ENCODE assay signal across 1 cellular context in the genomic region with DNA sequence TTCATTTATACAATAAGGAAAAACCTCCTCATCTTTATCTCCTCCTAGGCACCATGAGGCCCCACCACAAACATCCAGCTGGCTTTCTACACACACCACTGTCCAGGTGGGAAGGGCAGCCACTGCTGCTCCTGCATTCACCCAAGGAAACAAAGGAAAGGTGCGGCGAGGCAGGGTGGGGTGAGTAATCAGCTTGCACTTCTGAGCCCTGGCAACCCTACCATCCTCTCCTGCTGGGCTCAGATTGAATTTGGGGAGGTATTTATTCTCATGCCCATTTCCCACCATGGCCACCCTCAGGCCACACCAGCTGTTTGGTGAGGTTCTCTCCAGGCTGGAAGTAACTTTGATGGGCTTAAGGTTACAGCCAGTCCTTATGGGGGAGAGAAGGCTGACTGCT.
TF ChIP-seq lines count a peak whose summit lies in the region.

No MANE protein-coding gene starts in this region.

TF ChIP-seq in K562, 482 proteins besides CTCF, POLR2A, EP300 and RAD21 (continued from another document):
- TF ChIP-seq PPARD (CRISPR knock-in tag; IDR thresholded peaks at IDR 0.05) (no peak), RBM15 (IDR thresholded peaks at IDR 0.05; ENCODE audit: insufficient read depth, low read length) (no peak), ZSCAN29 (IDR thresholded peaks at IDR 0.05) (no peak), PURB (CRISPR knock-in tag; IDR thresholded peaks at IDR 0.05; ENCODE audit: low read depth) (no peak), HNRNPUL1 (IDR thresholded peaks at IDR 0.05; ENCODE audit: low read length) (no peak), TEAD2 (tag; IDR thresholded peaks at IDR 0.05) (no peak), SIX5 (IDR thresholded peaks at IDR 0.05; ENCODE audit: borderline replicate concordance in 1 of 2, insufficient read depth in 1 of 2, low read depth in 1 of 2, low read length in 2 of 2) (no peak), HNRNPK (IDR thresholded peaks at IDR 0.05; ENCODE audit: low read depth, low read length, poor library complexity, severe bottlenecking) (no peak), ZNF347 (CRISPR knock-in tag; IDR thresholded peaks at IDR 0.05; ENCODE audit: low read depth) (no peak), HIVEP1 (CRISPR knock-in tag; IDR thresholded peaks at IDR 0.05) (no peak)
- TF ChIP-seq, protein P1, sequence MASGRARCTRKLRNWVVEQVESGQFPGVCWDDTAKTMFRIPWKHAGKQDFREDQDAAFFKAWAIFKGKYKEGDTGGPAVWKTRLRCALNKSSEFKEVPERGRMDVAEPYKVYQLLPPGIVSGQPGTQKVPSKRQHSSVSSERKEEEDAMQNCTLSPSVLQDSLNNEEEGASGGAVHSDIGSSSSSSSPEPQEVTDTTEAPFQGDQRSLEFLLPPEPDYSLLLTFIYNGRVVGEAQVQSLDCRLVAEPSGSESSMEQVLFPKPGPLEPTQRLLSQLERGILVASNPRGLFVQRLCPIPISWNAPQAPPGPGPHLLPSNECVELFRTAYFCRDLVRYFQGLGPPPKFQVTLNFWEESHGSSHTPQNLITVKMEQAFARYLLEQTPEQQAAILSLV (tag; IDR thresholded peaks at IDR 0.05) = no peak
- TF ChIP-seq, protein P2, sequence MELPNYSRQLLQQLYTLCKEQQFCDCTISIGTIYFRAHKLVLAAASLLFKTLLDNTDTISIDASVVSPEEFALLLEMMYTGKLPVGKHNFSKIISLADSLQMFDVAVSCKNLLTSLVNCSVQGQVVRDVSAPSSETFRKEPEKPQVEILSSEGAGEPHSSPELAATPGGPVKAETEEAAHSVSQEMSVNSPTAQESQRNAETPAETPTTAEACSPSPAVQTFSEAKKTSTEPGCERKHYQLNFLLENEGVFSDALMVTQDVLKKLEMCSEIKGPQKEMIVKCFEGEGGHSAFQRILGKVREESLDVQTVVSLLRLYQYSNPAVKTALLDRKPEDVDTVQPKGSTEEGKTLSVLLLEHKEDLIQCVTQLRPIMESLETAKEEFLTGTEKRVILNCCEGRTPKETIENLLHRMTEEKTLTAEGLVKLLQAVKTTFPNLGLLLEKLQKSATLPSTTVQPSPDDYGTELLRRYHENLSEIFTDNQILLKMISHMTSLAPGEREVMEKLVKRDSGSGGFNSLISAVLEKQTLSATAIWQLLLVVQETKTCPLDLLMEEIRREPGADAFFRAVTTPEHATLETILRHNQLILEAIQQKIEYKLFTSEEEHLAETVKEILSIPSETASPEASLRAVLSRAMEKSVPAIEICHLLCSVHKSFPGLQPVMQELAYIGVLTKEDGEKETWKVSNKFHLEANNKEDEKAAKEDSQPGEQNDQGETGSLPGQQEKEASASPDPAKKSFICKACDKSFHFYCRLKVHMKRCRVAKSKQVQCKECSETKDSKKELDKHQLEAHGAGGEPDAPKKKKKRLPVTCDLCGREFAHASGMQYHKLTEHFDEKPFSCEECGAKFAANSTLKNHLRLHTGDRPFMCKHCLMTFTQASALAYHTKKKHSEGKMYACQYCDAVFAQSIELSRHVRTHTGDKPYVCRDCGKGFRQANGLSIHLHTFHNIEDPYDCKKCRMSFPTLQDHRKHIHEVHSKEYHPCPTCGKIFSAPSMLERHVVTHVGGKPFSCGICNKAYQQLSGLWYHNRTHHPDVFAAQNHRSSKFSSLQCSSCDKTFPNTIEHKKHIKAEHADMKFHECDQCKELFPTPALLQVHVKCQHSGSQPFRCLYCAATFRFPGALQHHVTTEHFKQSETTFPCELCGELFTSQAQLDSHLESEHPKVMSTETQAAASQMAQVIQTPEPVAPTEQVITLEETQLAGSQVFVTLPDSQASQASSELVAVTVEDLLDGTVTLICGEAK (IDR thresholded peaks at IDR 0.05) = no peak
- TF ChIP-seq, protein P2 (CRISPR knock-in tag; IDR thresholded peaks at IDR 0.05) = no peak
- TF ChIP-seq, protein P3, sequence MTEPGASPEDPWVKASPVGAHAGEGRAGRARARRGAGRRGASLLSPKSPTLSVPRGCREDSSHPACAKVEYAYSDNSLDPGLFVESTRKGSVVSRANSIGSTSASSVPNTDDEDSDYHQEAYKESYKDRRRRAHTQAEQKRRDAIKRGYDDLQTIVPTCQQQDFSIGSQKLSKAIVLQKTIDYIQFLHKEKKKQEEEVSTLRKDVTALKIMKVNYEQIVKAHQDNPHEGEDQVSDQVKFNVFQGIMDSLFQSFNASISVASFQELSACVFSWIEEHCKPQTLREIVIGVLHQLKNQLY (CRISPR knock-in tag; conservative IDR thresholded peaks at IDR 0.05) = no peak
- TF ChIP-seq, protein P4, sequence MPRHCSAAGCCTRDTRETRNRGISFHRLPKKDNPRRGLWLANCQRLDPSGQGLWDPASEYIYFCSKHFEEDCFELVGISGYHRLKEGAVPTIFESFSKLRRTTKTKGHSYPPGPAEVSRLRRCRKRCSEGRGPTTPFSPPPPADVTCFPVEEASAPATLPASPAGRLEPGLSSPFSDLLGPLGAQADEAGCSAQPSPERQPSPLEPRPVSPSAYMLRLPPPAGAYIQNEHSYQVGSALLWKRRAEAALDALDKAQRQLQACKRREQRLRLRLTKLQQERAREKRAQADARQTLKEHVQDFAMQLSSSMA (CRISPR knock-in tag; IDR thresholded peaks at IDR 0.05) = no peak
